ENCODE assay signal across 13 cellular contexts in the genomic region with DNA sequence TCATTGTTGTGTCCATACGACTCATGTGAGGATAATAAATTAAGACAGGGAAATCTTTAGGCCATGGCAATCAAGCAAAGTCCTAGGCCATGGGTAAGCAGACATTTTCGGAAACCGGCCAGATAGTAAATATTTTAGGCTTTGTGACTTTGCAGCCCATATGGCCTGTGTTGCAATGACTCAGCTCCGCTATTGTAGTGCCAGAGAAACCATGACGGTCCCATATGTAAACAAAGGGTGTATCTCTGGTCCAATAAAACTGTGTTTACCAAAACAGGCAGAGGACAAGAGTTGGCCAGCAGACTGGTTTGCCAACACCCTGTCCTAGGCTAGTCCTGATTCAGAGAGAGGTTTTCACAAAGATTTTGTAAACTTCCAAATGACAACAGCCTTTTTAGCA. TPM values are rescaled to one million over a fixed set of nuclear protein-coding genes. Genes with fewer than 3 reads are reported as not detected.
DNase-seq lines count a peak whose midpoint lies in the region; TF ChIP-seq lines count a peak whose summit lies in the region.
"Had no signal": no experiment of that assay in that cellular context is flagged by ENCODE, and none has a peak within 500 bp of the region (broad histone marks: within the 10 kb centered on the region; RNA-seq: fewer than 3 reads in every experiment).

No MANE protein-coding gene starts in this region.

- H3K9ac ChIP-seq in colonic mucosa (ENCODE audit: low read depth in 2 of 2, low read length in 2 of 2): no peak overlapping the region
- H3K9ac ChIP-seq: BLaER1 treated with 17β-estradiol and CSF1 and Interleukin-3, amounts not matched to agents 10 nM and 100 nM had no signal

- peaks cover 9% of the 10 kb centered on the region for H3K9me3 Mint-ChIP-seq in osteocyte (ENCODE audit: unreplicated experiment)
- no peaks in the 10 kb centered on the region for H3K9me3 Mint-ChIP-seq in activated naive CD4-positive, alpha-beta T cell treated with anti-CD3 and anti-CD28 coated beads for 36 hours

- peaks cover 43% of the 10 kb centered on the region for H3K4me1 Mint-ChIP-seq in osteocyte (ENCODE audit: unreplicated experiment)
- no peaks in the 10 kb centered on the region for H3K4me1 Mint-ChIP-seq in activated naive CD4-positive, alpha-beta T cell treated with anti-CD3 and anti-CD28 coated beads for 36 hours (ENCODE audit: low read depth)

- TF ChIP-seq CTCF in AG09319 (IDR thresholded peaks at IDR 0.05; ENCODE audit: low read depth, low read length): no peak
- no peak for TF ChIP-seq CTCF in LNCaP clone FGC (IDR thresholded peaks at IDR 0.05; ENCODE audit: control insufficient read depth, extremely low read depth, insufficient read depth)
- no peak for TF ChIP-seq CTCF in colonic mucosa (IDR thresholded peaks at IDR 0.05)
- TF ChIP-seq CTCF in osteocyte (IDR thresholded peaks at IDR 0.05): no peak

- peak overlapping the region; percentile 51 for H3K27ac ChIP-seq in colonic mucosa
- H3K27ac ChIP-seq: BLaER1 treated with 17β-estradiol and CSF1 and Interleukin-3, amounts not matched to agents 10 nM and 100 nM; gastrocnemius medialis; left ventricle myocardium inferior; WERI-Rb-1 had no signal

- H3K36me3 ChIP-seq in colonic mucosa: no peaks in the 10 kb centered on the region
- H3K36me3 ChIP-seq: gastrocnemius medialis, WERI-Rb-1 had no signal

- H3K4me3 ChIP-seq in LNCaP clone FGC (ENCODE audit: low read depth, low read length) (0 out of 2 replicates have a peak overlapping the region, but pooled peaks have one; percentile 30), colonic mucosa (no peak overlapping the region)
- H3K4me3 ChIP-seq: BLaER1 treated with 17β-estradiol and CSF1 and Interleukin-3, amounts not matched to agents 10 nM and 100 nM; gastrocnemius medialis; left ventricle myocardium inferior had no signal

- intact Hi-C loops in colonic mucosa (cut with DNase I): no loop called here
- intact Hi-C loops in activated naive CD4-positive, alpha-beta T cell treated with anti-CD3 and anti-CD28 coated beads for 36 hours (cut with micrococcal nuclease): no loop called here

- H3K27me3 ChIP-seq in colonic mucosa: no peaks in the 10 kb centered on the region
- H3K27me3 ChIP-seq: gastrocnemius medialis had no signal

- no peak overlapping the region for H3K4me3 Mint-ChIP-seq in osteocyte (ENCODE audit: unreplicated experiment)
- no peak overlapping the region for H3K4me3 Mint-ChIP-seq in activated naive CD4-positive, alpha-beta T cell treated with anti-CD3 and anti-CD28 coated beads for 36 hours
- H3K4me3 Mint-ChIP-seq: activated T-cell treated with anti-CD3 and anti-CD28 coated beads, Interleukin-2, amount 50 U/mL, for 72 hours had no signal

- peak overlapping the region; percentile 65 for H3K27ac Mint-ChIP-seq in osteocyte (ENCODE audit: unreplicated experiment)
- H3K27ac Mint-ChIP-seq in activated naive CD4-positive, alpha-beta T cell treated with anti-CD3 and anti-CD28 coated beads for 36 hours: no peak overlapping the region
- H3K27ac Mint-ChIP-seq: activated T-cell treated with anti-CD3 and anti-CD28 coated beads, Interleukin-2, amount 50 U/mL, for 72 hours had no signal

- DNase-seq in AG09319 (ENCODE audit: extremely low read depth, low read depth) (peak; percentile 75), LNCaP clone FGC (ENCODE audit: low read depth) (peak; percentile 100), colonic mucosa (peak; percentile 68), osteocyte (ENCODE audit: extremely low spot score, unreplicated experiment) (no peak), KG1 (lab: John Stamatoyannopoulos, UW) (no peak), foreskin melanocyte (no peak), hepatic stellate cell (ENCODE audit: low spot score) (no peak)
- DNase-seq in activated naive CD4-positive, alpha-beta T cell treated with anti-CD3 and anti-CD28 coated beads for 36 hours: no peak
- DNase-seq: activated T-cell treated with anti-CD3 and anti-CD28 coated beads, Interleukin-2, amount 50 U/mL, for 72 hours; gastrocnemius medialis; left ventricle myocardium inferior; WERI-Rb-1 had no signal

- H3K9me3 ChIP-seq in colonic mucosa: no peaks in the 10 kb centered on the region
- H3K9me3 ChIP-seq: gastrocnemius medialis, left ventricle myocardium inferior had no signal

- CTCF ChIA-PET in activated naive CD4-positive, alpha-beta T cell treated with anti-CD3 and anti-CD28 coated beads for 36 hours (lab: Charles Lee): interaction anchor here (0.6 to 4.3 kb wide), 5 partner anchors 11 to 117 kb away, joined by 3 to 16 read pairs (median 4); no protein-coding TSS in a partner anchor

- no peaks in the 10 kb centered on the region for H3K27me3 Mint-ChIP-seq in osteocyte (ENCODE audit: unreplicated experiment)
- peaks cover 16% of the 10 kb centered on the region for H3K27me3 Mint-ChIP-seq in activated naive CD4-positive, alpha-beta T cell treated with anti-CD3 and anti-CD28 coated beads for 36 hours (ENCODE audit: low read depth)

- H3K4me1 ChIP-seq in colonic mucosa: peaks cover 5% of the 10 kb centered on the region

- H3K36me3 Mint-ChIP-seq in osteocyte (ENCODE audit: unreplicated experiment): peaks cover 31% of the 10 kb centered on the region
- H3K36me3 Mint-ChIP-seq in activated naive CD4-positive, alpha-beta T cell treated with anti-CD3 and anti-CD28 coated beads for 36 hours (ENCODE audit: low read depth): no peaks in the 10 kb centered on the region

RNA-seq across cellular contexts. Expression of a gene that starts 5.0 kb away (rescaled TPM):
- total RNA-seq in colonic mucosa (10 to 100 TPM; 76.3 to 88.3 TPM), osteocyte (120 and 139 TPM in 2 replicates)
- total RNA-seq in activated naive CD4-positive, alpha-beta T cell treated with anti-CD3 and anti-CD28 coated beads for 36 hours: under 1 TPM; 0.24 to 0.81 TPM

RNA-seq across cellular contexts. Expression of a gene that starts 16.0 kb away (rescaled TPM):
- total RNA-seq in colonic mucosa (1 to 10 TPM in 1 of 2 donors, under 1 TPM in 1; 0.44 to 2.2 TPM), osteocyte (2.5 TPM in 2 replicates)
- total RNA-seq in activated naive CD4-positive, alpha-beta T cell treated with anti-CD3 and anti-CD28 coated beads for 36 hours: 1 to 10 TPM; 3.6 TPM

Comparison
In these comparisons a context has a peak if more than half of its experiments do, and no peak if none do; other contexts are left out.
1. DNase-seq: peak in AG09319 (single experiment), LNCaP clone FGC (single experiment) and colonic mucosa (single experiment); none in osteocyte (single experiment), KG1 (single experiment), activated naive CD4-positive, alpha-beta T cell treated with anti-CD3 and anti-CD28 coated beads for 36 hours (single experiment), foreskin melanocyte (single experiment) and hepatic stellate cell (single experiment).
2. RNA of a gene that starts 5.0 kb away (total RNA-seq): 120 to 139 TPM in osteocyte and 76.3 to 88.3 TPM in colonic mucosa; 0.24 to 0.81 TPM in activated naive CD4-positive, alpha-beta T cell treated with anti-CD3 and anti-CD28 coated beads for 36 hours; every median in the first group is over 10 times any median in the second.